In genomic region chr21:43989401-43989800, GRCh38 we compare ENCODE assay signal across 19 cellular contexts. TPM values are rescaled to one million over a fixed set of nuclear protein-coding genes. Genes with fewer than 3 reads are reported as not detected.
DNase-seq lines count a peak whose midpoint lies in the region; ATAC-seq, FAIRE-seq and TF ChIP-seq lines count a peak whose summit lies in the region.
"Had no signal": no experiment of that assay in that cellular context is flagged by ENCODE, and none has a peak within 500 bp of the region (broad histone marks: within the 10 kb centered on the region; RNA-seq: fewer than 3 reads in every experiment).

No MANE protein-coding gene starts in this region.

- H2AFZ ChIP-seq in SK-N-SH (ENCODE audit: low read depth) (no peak overlapping the region), K562 (ENCODE audit: low read depth, low read length) (no peak overlapping the region), H9 (ENCODE audit: low read length) (no peak overlapping the region)

- no peak overlapping the region for H4K8ac ChIP-seq in H9 (replicated peaks; ENCODE audit: insufficient read length, low read depth, low read length)

- H3K4me1 Mint-ChIP-seq in H9 = peaks cover 14 to 16% of the 10 kb centered on the region in 2 experiments

- intact Hi-C loops in K562 (cut with micrococcal nuclease) = no loop called here
- intact Hi-C loops in kidney (cut with DNase I) = no loop called here
- intact Hi-C loops in transverse colon (cut with DNase I; ENCODE audit: low total_unique reads) = no loop called here

- no peaks in the 10 kb centered on the region for H3K36me3 ChIP-seq in SK-N-SH (replicated peaks in 1 of 2; ENCODE audit: control insufficient read depth in 1 of 2, insufficient read depth in 2 of 2, low read length in 1 of 2)
- no peaks in the 10 kb centered on the region for H3K36me3 ChIP-seq in K562 (ENCODE audit: control insufficient read depth, insufficient read depth, low read length)
- H3K36me3 ChIP-seq in kidney (ENCODE audit: control insufficient read depth in 1 of 2, insufficient read depth in 2 of 2, low read length in 2 of 2) = no peaks in the 10 kb centered on the region
- H3K36me3 ChIP-seq in transverse colon = no peaks in the 10 kb centered on the region
- H3K36me3 ChIP-seq: BLaER1 had no signal

- H2BK20ac ChIP-seq in H9 (ENCODE audit: low read depth, low read length, poor library complexity, severe bottlenecking) = no peak overlapping the region

- POLR2A ChIA-PET in SK-N-SH (lab: Yijun Ruan, JAX) (no interaction called here), K562 (lab: Yijun Ruan, JAX) (no interaction called here)

- H3K27me3 ChIP-seq in SK-N-SH (ENCODE audit: insufficient read depth) (no peaks in the 10 kb centered on the region), K562 (ENCODE audit: control insufficient read depth in 2 of 2, insufficient read depth in 2 of 2, low read length in 2 of 2) (peaks cover 12 to 27% of the 10 kb centered on the region in 2 experiments), H9 (ENCODE audit: insufficient read depth, low read length) (no peaks in the 10 kb centered on the region), transverse colon (no peaks in the 10 kb centered on the region)

- no peaks in the 10 kb centered on the region for H3K79me1 ChIP-seq in H9 (ENCODE audit: insufficient read depth, low read depth, low read length, poor library complexity, severe bottlenecking)

- H3K4me1 ChIP-seq in SK-N-SH (ENCODE audit: control insufficient read depth in 1 of 2, insufficient read depth in 2 of 2, low read depth in 1 of 2, low read length in 1 of 2) (no peaks in the 10 kb centered on the region), K562 (replicated peaks in 1 of 2; ENCODE audit: control insufficient read depth in 2 of 2, insufficient read depth in 2 of 2, low read length in 2 of 2) (peaks cover 0 to 47% of the 10 kb centered on the region in 2 experiments; a peak in 3 of 5 replicates), kidney (ENCODE audit: control insufficient read depth in 1 of 2, insufficient read depth in 1 of 2, low read depth in 1 of 2, low read length in 2 of 2) (no peaks in the 10 kb centered on the region), H9 (ENCODE audit: insufficient read depth, low read length) (no peaks in the 10 kb centered on the region), transverse colon (no peaks in the 10 kb centered on the region)

- CTCF ChIA-PET in SK-N-SH (lab: Yijun Ruan, JAX) = no interaction called here
- CTCF ChIA-PET in K562 (lab: Yijun Ruan, JAX; ENCODE audit: low intra/inter-chr PET ratio) = no interaction called here

- H3K4me3 ChIP-seq in SK-N-SH (ENCODE audit: low read depth in 2 of 2, low read length in 1 of 2) (no peak overlapping the region), K562 (no peak overlapping the region), kidney (ENCODE audit: low read length in 2 of 2) (no peak overlapping the region), transverse colon (no peak overlapping the region)
- H3K4me3 ChIP-seq: BLaER1 had no signal

- H2BK120ac ChIP-seq in H9 (ENCODE audit: low read depth, low read length, poor library complexity, severe bottlenecking) = no peak overlapping the region

- no peak overlapping the region for H3K27ac Mint-ChIP-seq in H9
- H3K27ac Mint-ChIP-seq: CD14-positive monocyte, IgD-negative memory B cell had no signal

- H4K5ac ChIP-seq in H9 (ENCODE audit: insufficient read length, low read depth, low read length) = no peak overlapping the region

- H4K20me1 ChIP-seq in SK-N-SH (ENCODE audit: insufficient read depth) (no peaks in the 10 kb centered on the region), K562 (replicated peaks; ENCODE audit: control insufficient read depth, insufficient read depth, low read length) (no peaks in the 10 kb centered on the region; the same call in 1 of the 2 replicates), H9 (ENCODE audit: control insufficient read depth, insufficient read depth, insufficient read length) (no peaks in the 10 kb centered on the region)

- no peaks in the 10 kb centered on the region for H3K9me3 Mint-ChIP-seq in H9
- H3K9me3 Mint-ChIP-seq: CD4-positive, alpha-beta memory T cell; IgD-negative memory B cell had no signal

- TF ChIP-seq RAD21 in SK-N-SH (IDR thresholded peaks at IDR 0.05; ENCODE audit: low read length) (no peak), K562 (CRISPR knock-in tag; conservative IDR thresholded peaks at IDR 0.05 in 1 of 2, IDR thresholded peaks at IDR 0.05 in 1 of 2) (no peak)

- no peaks in the 10 kb centered on the region for H3K36me3 Mint-ChIP-seq in H9 (ENCODE audit: insufficient read depth in 1 of 3, low read depth in 3 of 3)
- H3K36me3 Mint-ChIP-seq: CD14-positive monocyte, IgD-negative memory B cell had no signal

- 82% methylated on average over 1 of the region's 7 CpGs for WGBS in SK-N-SH (ENCODE audit: low lambda C conversion rate)
- WGBS in K562 (ENCODE audit: insufficient coverage, low coverage, missing lambda C conversion rate) = 52% methylated on average over 6 of the region's 7 CpGs
- WGBS in H9 (ENCODE audit: extremely low coverage, insufficient read length, low lambda C conversion rate) = no CpG with 5 or more reads among the region's 7 CpGs
- 79% methylated on average over 7 of the region's 7 CpGs; no CpG with 5 or more reads in 1 of the 2 donors for WGBS in transverse colon (ENCODE audit: low coverage in 1 of 2), 2 donors

- no peak for TF ChIP-seq EP300 in SK-N-SH (IDR thresholded peaks at IDR 0.05; ENCODE audit: borderline replicate concordance in 1 of 2, low read depth in 1 of 2, low read length in 1 of 2)
- no peak for TF ChIP-seq EP300 in K562 (IDR thresholded peaks at IDR 0.05; ENCODE audit: low read length)
- no peak for TF ChIP-seq EP300 in transverse colon (IDR thresholded peaks at IDR 0.05; ENCODE audit: low read depth)

- in situ Hi-C loops in K562 (cut with MboI) = no loop called here
- in situ Hi-C loops in transverse colon (cut with MboI; ENCODE audit: low pct_ligation_motif_present in 1 of 4, low pct_unique_long_range_greater_than_20kb in 1 of 4, low sequenced_read_pairs in 3 of 4) = loop anchor here in 1 of 4 donors (25.0 kb wide), 1 partner anchor 177 kb away; no protein-coding TSS in a partner anchor

- H3K14ac ChIP-seq in H9 (ENCODE audit: insufficient read depth, low read length) = no peak overlapping the region

- no peaks in the 10 kb centered on the region; the same call in 1 of the 2 replicates for H3K27me3 Mint-ChIP-seq in H9 (ENCODE audit: low read depth)
- H3K27me3 Mint-ChIP-seq: IgD-negative memory B cell had no signal

- no peak overlapping the region for H3K18ac ChIP-seq in H9 (ENCODE audit: insufficient read length, low read depth, low read length)

- no peak overlapping the region for H2BK12ac ChIP-seq in H9 (ENCODE audit: insufficient read length, low read depth, low read length)

- no peaks in the 10 kb centered on the region for H3K9me2 ChIP-seq in SK-N-SH

- no peaks in the 10 kb centered on the region for H3K9me1 ChIP-seq in K562 (ENCODE audit: control insufficient read depth, insufficient read depth, low read length)

- TF ChIP-seq CTCF in SK-N-SH (IDR thresholded peaks at IDR 0.05) (no peak), K562 (IDR thresholded peaks at IDR 0.05 in 2 of 3, conservative IDR thresholded peaks at IDR 0.05 in 1 of 3; ENCODE audit: insufficient read depth in 2 of 3, low read depth in 1 of 3, low read length in 3 of 3) (no peak), kidney (IDR thresholded peaks at IDR 0.05; ENCODE audit: borderline replicate concordance, extremely low read depth, insufficient read depth) (no peak), H9 (conservative IDR thresholded peaks at IDR 0.05) (no peak), transverse colon (IDR thresholded peaks at IDR 0.05) (no peak)

- no peak overlapping the region for H3K23ac ChIP-seq in H9 (ENCODE audit: insufficient read length, low read depth, low read length)

- H3K23me2 ChIP-seq in H9 (ENCODE audit: insufficient read length, low read depth, low read length, poor library complexity, severe bottlenecking) = peaks cover 3% of the 10 kb centered on the region

- H2BK5ac ChIP-seq in H9 (ENCODE audit: insufficient read length, low read length) = no peak overlapping the region

- FAIRE-seq in K562 (lab: Jason Lieb, UNC) (no peak), kidney (lab: Jason Lieb, UNC) (no peak)
- FAIRE-seq: GM19239, HepG2 had no signal

- H3K27ac ChIP-seq in SK-N-SH (ENCODE audit: low read depth in 2 of 2, low read length in 1 of 2) = no peak overlapping the region
- H3K27ac ChIP-seq in K562 (ENCODE audit: extremely low read depth, low read depth, low read length) = no peak overlapping the region
- H3K27ac ChIP-seq in kidney (ENCODE audit: low read depth in 2 of 2, low read length in 2 of 2) = no peak overlapping the region
- peak overlapping the region; percentile 69 for H3K27ac ChIP-seq in temporal lobe (ENCODE audit: low read depth, low read length)
- no peak overlapping the region for H3K27ac ChIP-seq in H9 (ENCODE audit: insufficient read length, low read depth, low read length)
- no peak overlapping the region for H3K27ac ChIP-seq in transverse colon
- H3K27ac ChIP-seq: BLaER1 had no signal

- no TSS peak for BruUV-seq in K562 (replicated peaks; lab: Mats Ljungman, UMichigan)

- H3K9ac ChIP-seq in SK-N-SH (no peak overlapping the region), K562 (ENCODE audit: insufficient read depth in 1 of 2, low read depth in 2 of 2, low read length in 2 of 2) (peak overlapping the region in 1 of 2 experiments; percentile 41; a peak in 1 of 4 replicates), kidney (ENCODE audit: low read length in 2 of 2) (no peak overlapping the region), H9 (ENCODE audit: extremely low read depth, insufficient read length, low read length) (no peak overlapping the region)
- H3K9ac ChIP-seq: BLaER1 had no signal

- H3K4me2 ChIP-seq in SK-N-SH = no peak overlapping the region
- H3K4me2 ChIP-seq in K562 (ENCODE audit: insufficient read depth, low read length) = no peak overlapping the region
- no peak overlapping the region for H3K4me2 ChIP-seq in H9 (ENCODE audit: insufficient read depth, insufficient read length, low read length)
- H3K4me2 ChIP-seq: BLaER1 had no signal

- H3T11ph ChIP-seq in H9 (ENCODE audit: low read length) = no peak overlapping the region

- H3K56ac ChIP-seq in H9 (ENCODE audit: insufficient read length, low read depth, low read length) = no peak overlapping the region

- H3K9me3 ChIP-seq in SK-N-SH (no peaks in the 10 kb centered on the region), K562 (replicated peaks; ENCODE audit: control insufficient read depth, insufficient read depth, low read depth, low read length) (no peaks in the 10 kb centered on the region), kidney (ENCODE audit: control insufficient read depth in 1 of 2, low read length in 2 of 2) (no peaks in the 10 kb centered on the region), H9 (ENCODE audit: control insufficient read depth, low read depth, low read length) (no peaks in the 10 kb centered on the region), transverse colon (no peaks in the 10 kb centered on the region)
- H3K9me3 ChIP-seq: BLaER1 had no signal

- TF ChIP-seq POLR2A in K562 (conservative IDR thresholded peaks at IDR 0.05) = no peak
- no peak for TF ChIP-seq POLR2A in transverse colon (IDR thresholded peaks at IDR 0.05)

- DNase-seq in SK-N-SH (peak; percentile 22), K562 (ENCODE audit: extremely low read depth in 1 of 4, low spot score in 3 of 4) (no peak), kidney (peak; percentile 43), H9 (no peak), transverse colon (no peak), germinal center (ENCODE audit: low spot score) (no peak)
- DNase-seq: 8988T; CD4-positive, alpha-beta memory T cell; DMS153; DMS79; GDM1 had no signal

- no peaks in the 10 kb centered on the region for H3K79me2 ChIP-seq in SK-N-SH (ENCODE audit: insufficient read depth)
- no peaks in the 10 kb centered on the region for H3K79me2 ChIP-seq in K562 (ENCODE audit: control insufficient read depth, insufficient read depth, low read length)
- no peaks in the 10 kb centered on the region for H3K79me2 ChIP-seq in H9 (ENCODE audit: insufficient read depth, low read length)

- peaks cover 6% of the 10 kb centered on the region for H3F3A ChIP-seq in SK-N-SH (replicated peaks; ENCODE audit: insufficient read depth)

- no peak overlapping the region for H2BK15ac ChIP-seq in H9 (ENCODE audit: low read depth, low read length)

- no peak overlapping the region for H3K4me3 Mint-ChIP-seq in H9
- H3K4me3 Mint-ChIP-seq: CD14-positive monocyte; CD4-positive, alpha-beta memory T cell; IgD-negative memory B cell had no signal

- ATAC-seq in SK-N-SH treated with all-trans-retinoic acid at 6 μM for 48 hours (no peak), K562 (no peak)
- ATAC-seq: HCT116 had no signal

- H4K91ac ChIP-seq in H9 (ENCODE audit: insufficient read length, low read depth, low read length) = no peak overlapping the region

- H3K4ac ChIP-seq in H9 (ENCODE audit: low read depth, low read length) = no peak overlapping the region

- H2AK5ac ChIP-seq in H9 (ENCODE audit: insufficient read length, low read length) = no peak overlapping the region

RNA-seq across cellular contexts. Expression of gene TRAPPC10, which starts 22.7 kb away (rescaled TPM):
- polyA plus RNA-seq in SK-N-SH (2012; rRNA removed) = 17.5 and 18.9 TPM in 2 replicates
- polyA plus RNA-seq in SK-N-SH (2012; cell fraction: cytosol; rRNA removed) = 12.4 and 14.8 TPM in 2 replicates
- 42.6 and 53.7 TPM in 2 replicates for polyA plus RNA-seq in SK-N-SH (2012; cell fraction: nucleus; rRNA removed)
- total RNA-seq in K562 (2011; cell fraction: chromatin; rRNA removed; ENCODE audit: low replicate concordance) = 206 and 248 TPM in 2 replicates
- total RNA-seq in K562 (2011; cell fraction: nucleolus; rRNA removed) = 84.7 and 101 TPM in 2 replicates
- total RNA-seq in K562 (2011; cell fraction: nucleoplasm; rRNA removed) = 136 and 156 TPM in 2 replicates
- total RNA-seq in K562 (2014; rRNA removed) = 18.6 and 26.0 TPM in 2 replicates
- total RNA-seq in K562 (2014; rRNA removed; fragmentation: Illumina TruSeq; extraction: Trizol) = 31.0 and 32.8 TPM in 2 replicates
- total RNA-seq in K562 (2015; rRNA removed; fragmentation: Illumina TruSeq; extraction: Trizol) = 27.3 and 30.0 TPM in 2 replicates
- 33.8 and 40.5 TPM in 2 replicates for total RNA-seq in K562 (2021)
- 24.3 and 25.4 TPM in 2 replicates for polyA plus RNA-seq in K562 (2011; rRNA removed)
- polyA plus RNA-seq in K562 (2011; cell fraction: cytosol; rRNA removed) = 15.0 and 18.0 TPM in 2 replicates
- polyA plus RNA-seq in K562 (2011; cell fraction: nucleus; rRNA removed) = 90.3 and 102 TPM in 2 replicates
- polyA plus RNA-seq in K562 (2012) = 22.2 and 26.6 TPM in 2 replicates
- 27.5 and 28.9 TPM in 2 replicates for polyA plus RNA-seq in K562 (2014; fragmentation: Illumina TruSeq; extraction: Trizol)
- polyA plus RNA-seq in K562 (2014; fragmentation: Nextera tagmentation; extraction: Ambion mirVana) = 1 to 10 TPM; 1.1 to 1.3 TPM
- 20.4 and 21.5 TPM in 2 replicates for polyA plus RNA-seq in K562 (2014; rRNA removed)
- 31.9 and 33.4 TPM in 2 replicates for polyA minus RNA-seq in K562 (2011; rRNA and poly(A)+ RNA removed)
- 13.8 and 16.4 TPM in 2 replicates for polyA minus RNA-seq in K562 (2011; cell fraction: cytosol; rRNA and poly(A)+ RNA removed)
- 27.6 and 38.5 TPM in 2 replicates for polyA minus RNA-seq in K562 (2011; cell fraction: nucleus; rRNA and poly(A)+ RNA removed)
- total RNA-seq in kidney = 48.5 TPM
- 8.8 TPM for polyA plus RNA-seq in kidney (ENCODE audit: insufficient read depth, low read depth, low replicate concordance)
- 16.2 TPM for total RNA-seq in temporal lobe
- total RNA-seq in H9 (2021) = 27.9 and 32.9 TPM in 2 replicates
- total RNA-seq in transverse colon = 10 to 100 TPM; 71.0 to 81.5 (median 79.8) TPM

Comparison
In these comparisons a context has a peak if more than half of its experiments do, and no peak if none do; other contexts are left out.
1. DNase-seq: peak in SK-N-SH (single experiment) and kidney (single experiment); none in K562 (0 of 4), H9 (single experiment), transverse colon (single experiment) and germinal center (single experiment).